In genomic region chr4:102431608-102431961, GRCh38 we compare ENCODE assay signal across 7 cellular contexts.
DNase-seq lines count a peak whose midpoint lies in the region; ATAC-seq and TF ChIP-seq lines count a peak whose summit lies in the region.

No MANE protein-coding gene starts in this region.

- peaks cover 5% of the 10 kb centered on the region; the same call in 1 of the 2 replicates for H3K9me3 Mint-ChIP-seq in HFFc6
- H3K9me3 Mint-ChIP-seq in activated B cell treated with CpG ODN at 0.5 μM for 24 hours, result peaks cover 3% of the 10 kb centered on the region
- no peaks in the 10 kb centered on the region for H3K9me3 Mint-ChIP-seq in stimulated activated effector memory CD8-positive, alpha-beta T cell treated with anti-CD3 and anti-CD28 coated beads, Interleukin-12 subunit alpha, Interleukin-12 subunit beta, amount 100 ng/mL, for 72 hours

- H3K4me1 Mint-ChIP-seq in HFFc6 (ENCODE audit: low read depth) (peaks cover 21% of the 10 kb centered on the region), activated B cell treated with CpG ODN at 0.5 μM for 24 hours (peaks cover 5% of the 10 kb centered on the region)
- peaks cover 8% of the 10 kb centered on the region for H3K4me1 Mint-ChIP-seq in stimulated activated effector memory CD8-positive, alpha-beta T cell treated with anti-CD3 and anti-CD28 coated beads, Interleukin-12 subunit alpha, Interleukin-12 subunit beta, amount 100 ng/mL, for 72 hours

- CTCF ChIA-PET in activated B cell treated with CpG ODN at 0.5 μM for 24 hours (lab: Charles Lee), result interaction anchor here (1.2 to 1.4 kb wide), 3 partner anchors 125 to 577 kb away, joined by 3 to 4 read pairs (median 3); no protein-coding TSS in a partner anchor

- peaks cover 6% of the 10 kb centered on the region; the same call in 1 of the 2 replicates for H3K36me3 Mint-ChIP-seq in HFFc6 (ENCODE audit: low read depth)
- no peaks in the 10 kb centered on the region for H3K36me3 Mint-ChIP-seq in activated B cell treated with CpG ODN at 0.5 μM for 24 hours (ENCODE audit: low read depth)
- H3K36me3 Mint-ChIP-seq in stimulated activated effector memory CD8-positive, alpha-beta T cell treated with anti-CD3 and anti-CD28 coated beads, Interleukin-12 subunit alpha, Interleukin-12 subunit beta, amount 100 ng/mL, for 72 hours, result no peaks in the 10 kb centered on the region

- H3K4me3 Mint-ChIP-seq in HFFc6 (peak overlapping the region; percentile 94; the same call in 1 of the 2 replicates), activated B cell treated with CpG ODN at 0.5 μM for 24 hours (peak overlapping the region; percentile 92)
- H3K4me3 Mint-ChIP-seq in stimulated activated effector memory CD8-positive, alpha-beta T cell treated with anti-CD3 and anti-CD28 coated beads, Interleukin-12 subunit alpha, Interleukin-12 subunit beta, amount 100 ng/mL, for 72 hours, result peak overlapping the region; percentile 76

- H3K4me3 ChIP-seq in iPS-15b (ENCODE audit: low read depth, low read length), result peak overlapping the region; percentile 26

- no peak; the same call in 1 of the 2 replicates for TF ChIP-seq CTCF in HFFc6 (IDR thresholded peaks at IDR 0.05)
- no peak for TF ChIP-seq CTCF in activated B cell treated with CpG ODN at 0.5 μM for 24 hours (IDR thresholded peaks at IDR 0.05)

- ATAC-seq in activated B cell treated with CpG ODN at 0.5 μM for 24 hours (ENCODE audit: low read depth), result no peak
- ATAC-seq in stimulated activated effector memory CD8-positive, alpha-beta T cell treated with anti-CD3 and anti-CD28 coated beads, Interleukin-12 subunit alpha, Interleukin-12 subunit beta, amount 100 ng/mL, for 72 hours, result no peak
- ATAC-seq in GM21423 (IDR thresholded peaks at IDR 0.05; ENCODE audit: unreplicated experiment), result no peak

- H3K27ac Mint-ChIP-seq in HFFc6 (no peak overlapping the region), activated B cell treated with CpG ODN at 0.5 μM for 24 hours (no peak overlapping the region)
- H3K27ac Mint-ChIP-seq in stimulated activated effector memory CD8-positive, alpha-beta T cell treated with anti-CD3 and anti-CD28 coated beads, Interleukin-12 subunit alpha, Interleukin-12 subunit beta, amount 100 ng/mL, for 72 hours, result no peak overlapping the region

- H3K4me1 ChIP-seq in iPS-15b (ENCODE audit: control insufficient read depth, insufficient read depth, low read length), result peaks cover 4% of the 10 kb centered on the region

- H3K9ac ChIP-seq in iPS-15b (ENCODE audit: low read depth, low read length), result no peak overlapping the region

- no peaks in the 10 kb centered on the region for H3K36me3 ChIP-seq in iPS-15b (ENCODE audit: control insufficient read depth, insufficient read depth, low read length)

- no peaks in the 10 kb centered on the region for H3K27me3 ChIP-seq in iPS-15b (ENCODE audit: control insufficient read depth, insufficient read depth, low read length)

- DNase-seq in HFFc6 (no peak), activated B cell treated with CpG ODN at 0.5 μM for 24 hours (no peak), NCI-H510A treated with DMSO at 0.1 percent for 48 hours (lab: John Stamatoyannopoulos, UW) (no peak), retina (no peak)
- DNase-seq in stimulated activated effector memory CD8-positive, alpha-beta T cell treated with anti-CD3 and anti-CD28 coated beads, Interleukin-12 subunit alpha, Interleukin-12 subunit beta, amount 100 ng/mL, for 72 hours (ENCODE audit: low spot score in 2 of 2), result no peak

- intact Hi-C loops in activated B cell treated with CpG ODN at 0.5 μM for 24 hours (cut with micrococcal nuclease), result loop anchor here (1.0 to 10.0 kb wide), 11 partner anchors 41 to 767 kb away; partner anchors contain the start of genes CENPE, MANBA, NFKB1 and SLC39A8

- no peaks in the 10 kb centered on the region for H3K9me3 ChIP-seq in iPS-15b (ENCODE audit: control insufficient read depth, insufficient read depth, low read length)

- POLR2A ChIA-PET in activated B cell treated with CpG ODN at 0.5 μM for 24 hours (lab: Charles Lee), result interaction anchor here (0.7 to 1.6 kb wide), 3 partner anchors 69 to 396 kb away, joined by 3 to 16 read pairs (median 8); partner anchors contain the start of gene MANBA

- 0 out of 2 replicates have a peak, but pooled peaks cover 1% of the 10 kb centered on the region for H3K27me3 Mint-ChIP-seq in HFFc6 (ENCODE audit: insufficient read depth)
- no peaks in the 10 kb centered on the region for H3K27me3 Mint-ChIP-seq in activated B cell treated with CpG ODN at 0.5 μM for 24 hours
